Comparison of ENCODE assay signal across 19 cellular contexts in the genomic region with DNA sequence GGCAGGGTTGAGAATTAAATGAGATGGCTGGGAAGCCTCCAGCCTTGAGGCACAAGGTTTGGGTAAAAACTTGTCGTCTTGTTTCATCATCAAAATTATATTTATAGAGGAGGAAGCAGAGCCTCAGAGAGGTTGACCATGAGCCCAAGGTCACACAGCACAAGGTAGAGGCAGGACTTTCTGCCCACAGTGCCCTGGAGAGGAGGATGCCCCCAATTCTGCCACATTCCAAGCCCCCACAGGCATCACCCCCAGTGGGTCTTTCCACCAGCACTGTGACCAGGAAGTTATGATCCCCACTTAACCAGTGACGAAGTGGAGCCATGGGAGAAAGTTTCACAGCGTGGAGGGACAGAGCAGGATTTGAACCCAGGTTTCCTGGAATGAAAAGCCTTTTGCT.
"Had no signal": no experiment of that assay in that cellular context is flagged by ENCODE, and none has a peak within 500 bp of the region (broad histone marks: within the 10 kb centered on the region; RNA-seq: fewer than 3 reads in every experiment).

No MANE protein-coding gene starts in this region.

- H3K9me3 ChIP-seq: pancreas, prostate gland, spleen, thoracic aorta, transverse colon had no signal

- H3K36me3 ChIP-seq: pancreas, prostate gland, spleen, thoracic aorta, transverse colon had no signal

- H3K4me1 ChIP-seq: pancreas, prostate gland, spleen, transverse colon had no signal

- DNase-seq: cerebellar nuclear complex; dermis blood vessel endothelial cell; effector CD4-positive, alpha-beta T cell; foreskin melanocyte; left colon; naive B cell; pancreas; spleen; stimulated activated CD4-positive, alpha-beta T cell treated with anti-CD3 and anti-CD28 coated beads, Interleukin-15, amount 100 ng/mL, for 24 hours; stimulated activated CD4-positive, alpha-beta T cell treated with anti-CD3 and anti-CD28 coated beads, Interleukin-1b, Interleukin-23, amount 100 ng/mL, for 48 hours; stimulated activated CD4-positive, alpha-beta T cell treated with anti-CD3 and anti-CD28 coated beads, Interleukin-4, amount 100 ng/mL, for 24 hours; stimulated activated naive B cell treated with anti-CD40 and anti-IgM and Interleukin-4, amounts not matched to agents 10 μg/mL and 1 μg/mL and 100 μg/mL, for 72 hours; stimulated activated naive CD8-positive, alpha-beta T cell treated with anti-CD3 and anti-CD28 coated beads, Interleukin-15, amount 100 ng/mL, for 72 hours; transverse colon had no signal

- H3K27me3 ChIP-seq: hepatocyte, pancreas had no signal

- H3K27ac ChIP-seq: hepatocyte, pancreas, prostate gland, spleen, thoracic aorta, transverse colon had no signal

- FAIRE-seq: colon, pancreas had no signal

- ATAC-seq: left colon; sciatic nerve; stimulated activated naive B cell treated with anti-CD40 and anti-IgM and Interleukin-4, amounts not matched to agents 10 μg/mL and 1 μg/mL and 100 μg/mL, for 72 hours; stimulated activated naive CD8-positive, alpha-beta T cell treated with anti-CD3 and anti-CD28 coated beads, Interleukin-15, amount 100 ng/mL, for 72 hours had no signal

- H3K4me3 ChIP-seq: hepatocyte, pancreas, prostate gland, spleen, thoracic aorta, transverse colon had no signal
